Comparison of ENCODE assay signal across 9 cellular contexts in genomic region chr4:30716671-30717207, GRCh38. TPM values are rescaled to one million over a fixed set of nuclear protein-coding genes. Genes with fewer than 3 reads are reported as not detected.
A peak's percentile ranks its signal among the peaks of the same experiment; 100 is the strongest.
DNase-seq lines count a peak whose midpoint lies in the region; ATAC-seq lines count a peak whose summit lies in the region.
"Had no signal": no experiment of that assay in that cellular context is flagged by ENCODE, and none has a peak within 500 bp of the region (broad histone marks: within the 10 kb centered on the region; RNA-seq: fewer than 3 reads in every experiment).

No MANE protein-coding gene starts in this region.

- H3K9me3 ChIP-seq in MG63 (no peaks in the 10 kb centered on the region), iPS-20b (ENCODE audit: insufficient read depth, low read depth, low read length) (no peaks in the 10 kb centered on the region)

- no peak overlapping the region for H3K27ac ChIP-seq in iPS-20b (ENCODE audit: low read length)
- H3K27ac ChIP-seq: VCaP had no signal

- H3K9me3 Mint-ChIP-seq in activated naive CD8-positive, alpha-beta T cell treated with anti-CD3 and anti-CD28 coated beads for 36 hours: peaks cover 2% of the 10 kb centered on the region

- intact Hi-C loops in left colon (cut with DNase I, micrococcal nuclease): no loop called here

- no peak for ATAC-seq in left colon
- no peak for ATAC-seq in HG03469 (IDR thresholded peaks at IDR 0.05; ENCODE audit: unreplicated experiment)

- H3K9ac ChIP-seq in iPS-20b (ENCODE audit: low read depth, low read length): peak overlapping the region; percentile 77; the same call in 1 of the 2 replicates

- peaks cover 7% of the 10 kb centered on the region; the same call in 1 of the 2 replicates for H3K27me3 ChIP-seq in MG63
- peaks cover 32% of the 10 kb centered on the region for H3K27me3 ChIP-seq in iPS-20b (ENCODE audit: insufficient read depth, low read length)

- no peaks in the 10 kb centered on the region for H3K36me3 ChIP-seq in MG63
- H3K36me3 ChIP-seq in iPS-20b (ENCODE audit: insufficient read depth, low read depth, low read length): no peaks in the 10 kb centered on the region

- peak; percentile 7 for DNase-seq in NCI-H1092 treated with DMSO at 0.1 percent for 48 hours (lab: John Stamatoyannopoulos, UW)
- no peak for DNase-seq in NCI-H1092 (lab: John Stamatoyannopoulos, UW)
- no peak for DNase-seq in MG63
- no peak for DNase-seq in activated naive CD8-positive, alpha-beta T cell treated with anti-CD3 and anti-CD28 coated beads for 36 hours
- DNase-seq in superior temporal gyrus (ENCODE audit: extremely low spot score): peak; percentile 61
- DNase-seq in left colon: no peak

- peaks cover 1% of the 10 kb centered on the region for H3K36me3 Mint-ChIP-seq in activated naive CD8-positive, alpha-beta T cell treated with anti-CD3 and anti-CD28 coated beads for 36 hours

- peaks cover 10% of the 10 kb centered on the region; the same call in 1 of the 2 replicates for H3K4me1 ChIP-seq in iPS-20b (ENCODE audit: insufficient read depth, low read length)

- peak overlapping the region; percentile 50 for H3K4me3 ChIP-seq in MG63
- H3K4me3 ChIP-seq in iPS-20b (ENCODE audit: low read length): peak overlapping the region; percentile 84

- peaks cover 76% of the 10 kb centered on the region for H3K27me3 Mint-ChIP-seq in activated naive CD8-positive, alpha-beta T cell treated with anti-CD3 and anti-CD28 coated beads for 36 hours

- H3K4me1 Mint-ChIP-seq in activated naive CD8-positive, alpha-beta T cell treated with anti-CD3 and anti-CD28 coated beads for 36 hours: peaks cover 28% of the 10 kb centered on the region

- peak overlapping the region; percentile 59 for H3K4me3 Mint-ChIP-seq in activated naive CD8-positive, alpha-beta T cell treated with anti-CD3 and anti-CD28 coated beads for 36 hours

- H3K27ac Mint-ChIP-seq in activated naive CD8-positive, alpha-beta T cell treated with anti-CD3 and anti-CD28 coated beads for 36 hours: no peak overlapping the region

RNA-seq across cellular contexts. Expression of gene PCDH7, which starts 3.4 kb away (rescaled TPM):
- not detected in 2 replicates for total RNA-seq in MG63 (2014; rRNA removed; shearing (Covaris generic); ENCODE audit: low replicate concordance)
- total RNA-seq in activated naive CD8-positive, alpha-beta T cell treated with anti-CD3 and anti-CD28 coated beads for 36 hours: not detected
- 10 to 100 TPM in 1 of 2 donors, 1 to 10 TPM in 1; 2.6 to 15.6 TPM for total RNA-seq in left colon

Comparison
In these comparisons a context has a peak if more than half of its experiments do, and no peak if none do; other contexts are left out.
1. DNase-seq: peak in NCI-H1092 treated with DMSO at 0.1 percent for 48 hours (single experiment) and superior temporal gyrus (single experiment); none in NCI-H1092 (single experiment), MG63 (single experiment), activated naive CD8-positive, alpha-beta T cell treated with anti-CD3 and anti-CD28 coated beads for 36 hours (single experiment) and left colon (0 of 2).